Comparison of ENCODE assay signal across 9 cellular contexts in genomic region chr7:141073173-141073640, GRCh38. TPM values are rescaled to one million over a fixed set of nuclear protein-coding genes. Genes with fewer than 3 reads are reported as not detected.
DNase-seq lines count a peak whose midpoint lies in the region; ATAC-seq and TF ChIP-seq lines count a peak whose summit lies in the region.
"Had no signal": no experiment of that assay in that cellular context is flagged by ENCODE, and none has a peak within 500 bp of the region (broad histone marks: within the 10 kb centered on the region; RNA-seq: fewer than 3 reads in every experiment).

No MANE protein-coding gene starts in this region.

- POLR2A ChIA-PET in MCF 10A (lab: Yijun Ruan, JAX), result no interaction called here

- DNase-seq in NCI-H2081 (lab: John Stamatoyannopoulos, UW) (peak; percentile 55 to 68), NCI-H2081 treated with DMSO at 0.1 percent for 48 hours (lab: John Stamatoyannopoulos, UW) (no peak), NCI-H774 (lab: John Stamatoyannopoulos, UW) (peak; percentile 25), MCF 10A (ENCODE audit: unreplicated experiment) (no peak), iris pigment epithelial cell (ENCODE audit: low read depth) (peak; percentile 68), NOMO-1 (lab: John Stamatoyannopoulos, UW; ENCODE audit: unreplicated experiment in 2 of 2) (no peak)
- DNase-seq in stimulated activated CD4-positive, alpha-beta T cell treated with anti-CD3 and anti-CD28 coated beads, Interleukin-1b, Interleukin-23, amount 100 ng/mL, for 48 hours, result peak; percentile 10

- H3K4me1 Mint-ChIP-seq in MCF 10A (ENCODE audit: insufficient read depth, unreplicated experiment), result no peaks in the 10 kb centered on the region

- H3K4me3 Mint-ChIP-seq in MCF 10A (ENCODE audit: unreplicated experiment), result peak overlapping the region; percentile 73

- H3K9me3 Mint-ChIP-seq in MCF 10A (ENCODE audit: unreplicated experiment), result no peaks in the 10 kb centered on the region

- CTCF ChIA-PET in MCF 10A (lab: Yijun Ruan, JAX), result interaction anchor here (1.8 kb wide), 1 partner anchor 456 kb away, joined by 4 read pairs; no protein-coding TSS in a partner anchor

- ATAC-seq in HG02763 (IDR thresholded peaks at IDR 0.05; ENCODE audit: unreplicated experiment), result no peak

- H3K27me3 Mint-ChIP-seq in MCF 10A (ENCODE audit: insufficient read depth, unreplicated experiment), result peaks cover 45% of the 10 kb centered on the region

- intact Hi-C loops in MCF 10A (cut with micrococcal nuclease), result no loop called here

- H3K36me3 Mint-ChIP-seq in MCF 10A (ENCODE audit: insufficient read depth, unreplicated experiment), result no peaks in the 10 kb centered on the region
- H3K36me3 Mint-ChIP-seq: CD4-positive, CD25-positive, alpha-beta regulatory T cell had no signal

- no peak overlapping the region for H3K27ac Mint-ChIP-seq in MCF 10A (ENCODE audit: low read depth, unreplicated experiment)
- H3K27ac Mint-ChIP-seq: CD4-positive, CD25-positive, alpha-beta regulatory T cell had no signal

- no peak for TF ChIP-seq CTCF in MCF 10A (IDR thresholded peaks at IDR 0.05; ENCODE audit: unreplicated experiment)

- no TSS peak for BruUV-seq in MCF 10A (replicated peaks; lab: Mats Ljungman, UMichigan)

RNA-seq across cellular contexts. Expression of gene TMEM178B, which starts 0.7 kb away (rescaled TPM):
- total RNA-seq in MCF 10A (2022), result 0.02 TPM in 1 of 2 replicates, not detected in the other

RNA-seq across cellular contexts. Expression of gene MRPS33, which starts 58.5 kb away (rescaled TPM):
- 49.7 and 58.6 TPM in 2 replicates for total RNA-seq in MCF 10A (2022)

Comparison
In these comparisons a context has a peak if more than half of its experiments do, and no peak if none do; other contexts are left out.
1. DNase-seq: peak in NCI-H2081 (2 of 2), NCI-H774 (single experiment), iris pigment epithelial cell (single experiment) and stimulated activated CD4-positive, alpha-beta T cell treated with anti-CD3 and anti-CD28 coated beads, Interleukin-1b, Interleukin-23, amount 100 ng/mL, for 48 hours (single experiment); none in NCI-H2081 treated with DMSO at 0.1 percent for 48 hours (single experiment), MCF 10A (single experiment) and NOMO-1 (0 of 2).